17 cellular contexts compared by ENCODE assay signal in the genomic region with DNA sequence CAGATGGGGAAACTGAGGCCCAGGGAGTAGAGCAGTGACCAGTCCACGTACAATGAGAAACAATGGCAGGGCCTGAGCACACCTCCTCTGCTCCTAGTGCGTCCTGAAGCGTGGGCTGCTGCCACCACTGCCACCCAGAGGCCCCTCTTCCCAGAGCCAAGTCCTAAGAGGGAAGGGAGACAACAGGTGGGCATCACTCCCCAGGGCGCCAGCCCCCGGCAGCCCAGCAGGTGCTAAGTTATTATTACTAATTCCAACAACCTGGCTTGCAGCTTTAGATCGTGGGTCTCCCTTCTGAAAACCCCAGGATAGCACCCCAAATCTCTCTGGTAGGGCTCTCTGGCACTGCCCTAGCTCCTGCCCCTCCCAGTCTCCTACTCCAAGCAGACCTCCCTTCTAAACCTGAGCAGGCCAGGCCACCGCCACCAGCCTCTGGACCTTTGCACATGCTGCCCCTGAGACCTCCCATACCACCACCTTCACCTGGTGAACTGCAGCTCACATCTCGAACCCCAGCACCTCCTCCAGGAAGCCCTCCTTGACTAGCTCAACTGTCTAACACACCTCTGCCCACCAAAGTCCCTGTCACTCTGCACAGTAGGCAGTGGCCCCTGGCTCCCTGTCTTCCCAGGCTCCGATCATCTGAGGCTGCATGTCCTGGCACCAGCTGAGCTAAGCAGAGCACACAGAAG.
"Had no signal": no experiment of that assay in that cellular context is flagged by ENCODE, and none has a peak within 500 bp of the region (broad histone marks: within the 10 kb centered on the region; RNA-seq: fewer than 3 reads in every experiment).

No MANE protein-coding gene starts in this region.

- H3K4me1 Mint-ChIP-seq: activated CD4-positive, alpha-beta T cell treated with anti-CD3 and anti-CD28 coated beads for 36 hours had no signal

- H3K27ac Mint-ChIP-seq: activated CD4-positive, alpha-beta T cell treated with anti-CD3 and anti-CD28 coated beads for 36 hours; activated naive CD4-positive, alpha-beta T cell treated with anti-CD3 and anti-CD28 coated beads, Interleukin-2, amount 50 U/mL, for 72 hours had no signal

- ATAC-seq: activated CD4-positive, alpha-beta T cell treated with anti-CD3 and anti-CD28 coated beads for 36 hours; activated naive CD4-positive, alpha-beta T cell treated with anti-CD3 and anti-CD28 coated beads, Interleukin-2, amount 50 U/mL, for 72 hours; esophagus mucosa; gastrocnemius medialis; heart left ventricle had no signal

- H3K27me3 Mint-ChIP-seq: activated CD4-positive, alpha-beta T cell treated with anti-CD3 and anti-CD28 coated beads for 36 hours had no signal

- H3K9me3 Mint-ChIP-seq: activated naive CD4-positive, alpha-beta T cell treated with anti-CD3 and anti-CD28 coated beads, Interleukin-2, amount 50 U/mL, for 72 hours had no signal

- H3K9me3 ChIP-seq: adrenal gland, gastrocnemius medialis, heart left ventricle, left ventricle myocardium inferior, stomach, upper lobe of left lung had no signal

- H3K36me3 Mint-ChIP-seq: activated naive CD4-positive, alpha-beta T cell treated with anti-CD3 and anti-CD28 coated beads, Interleukin-2, amount 50 U/mL, for 72 hours had no signal

- H3K4me3 Mint-ChIP-seq: activated CD4-positive, alpha-beta T cell treated with anti-CD3 and anti-CD28 coated beads for 36 hours had no signal

- H3K4me3 ChIP-seq: adrenal gland, gastrocnemius medialis, heart left ventricle, left ventricle myocardium inferior, stomach, upper lobe of left lung had no signal

- DNase-seq: activated CD4-positive, alpha-beta T cell treated with anti-CD3 and anti-CD28 coated beads for 36 hours; activated CD4-positive, alpha-beta T cell treated with anti-CD3 and anti-CD28 coated beads, Interleukin-2, amount 50 U/mL, for 48 hours; activated gamma-delta T cell; adrenal gland; effector CD4-positive, alpha-beta T cell; gastrocnemius medialis; heart left ventricle; kidney glomerular epithelial cell; left ventricle myocardium inferior; stimulated activated CD4-positive, alpha-beta T cell treated with anti-CD3 and anti-CD28 coated beads, Interleukin-12 subunit alpha, Interleukin-12 subunit beta, amount 100 ng/mL, for 4 hours; stimulated activated CD4-positive, alpha-beta T cell treated with anti-CD3 and anti-CD28 coated beads, Interleukin-1b, Interleukin-23, amount 100 ng/mL, for 48 hours; stimulated activated CD8-positive, alpha-beta memory T cell treated with anti-CD3 and anti-CD28 coated beads, Interleukin-4, amount 100 ng/mL, for 48 hours; stomach; WERI-Rb-1 had no signal
